Comparison of ENCODE assay signal across 9 cellular contexts in genomic region chr2:68737717-68738116, GRCh38. TPM values are rescaled to one million over a fixed set of nuclear protein-coding genes. Genes with fewer than 3 reads are reported as not detected.
A peak's percentile ranks its signal among the peaks of the same experiment; 100 is the strongest.
DNase-seq lines count a peak whose midpoint lies in the region; TF ChIP-seq lines count a peak whose summit lies in the region.
"Had no signal": no experiment of that assay in that cellular context is flagged by ENCODE, and none has a peak within 500 bp of the region (broad histone marks: within the 10 kb centered on the region; RNA-seq: fewer than 3 reads in every experiment).

No MANE protein-coding gene starts in this region.

- H3K27me3 Mint-ChIP-seq in endothelial cell (ENCODE audit: unreplicated experiment): no peaks in the 10 kb centered on the region

- H4K20me1 ChIP-seq in Karpas-422 (ENCODE audit: insufficient read depth, low read depth, low read length): no peaks in the 10 kb centered on the region; the same call in 1 of the 2 replicates

- H3K36me3 ChIP-seq in Karpas-422 (ENCODE audit: insufficient read depth, low read length) (peaks cover 25% of the 10 kb centered on the region), thymus (ENCODE audit: control insufficient read depth, insufficient read depth) (no peaks in the 10 kb centered on the region)
- no peaks in the 10 kb centered on the region for H3K36me3 ChIP-seq in effector memory CD4-positive, alpha-beta T cell (ENCODE audit: control insufficient read depth, insufficient read depth, low read length)
- H3K36me3 ChIP-seq: BE2C had no signal

- H3K4me3 ChIP-seq in Karpas-422 (ENCODE audit: low read length) (peak overlapping the region; percentile 83), thymus (ENCODE audit: low read length) (peak overlapping the region; percentile 45), dorsolateral prefrontal cortex (peak overlapping the region in 23 of 59 donors; percentile 0 to 57 (median 43))
- peak overlapping the region; percentile 75 for H3K4me3 ChIP-seq in effector memory CD4-positive, alpha-beta T cell (ENCODE audit: insufficient read depth, low read depth, low read length, poor library complexity, severe bottlenecking)

- peak overlapping the region; percentile 96 for H3K4me2 ChIP-seq in Karpas-422 (ENCODE audit: low read depth, low read length, poor library complexity, severe bottlenecking)

- peaks cover under 1% of the 10 kb centered on the region for H3K4me1 Mint-ChIP-seq in endothelial cell (ENCODE audit: unreplicated experiment)

- peaks cover 76% of the 10 kb centered on the region for H3K79me2 ChIP-seq in Karpas-422 (ENCODE audit: low read length)

- peak overlapping the region; percentile 96 for H3K27ac ChIP-seq in Karpas-422 (ENCODE audit: low read length)
- H3K27ac ChIP-seq in effector memory CD4-positive, alpha-beta T cell (ENCODE audit: insufficient read depth, low read length, poor library complexity, severe bottlenecking): peak overlapping the region; percentile 88
- H3K27ac ChIP-seq in thymus (ENCODE audit: low read depth): peak overlapping the region; percentile 57
- peak overlapping the region in 28 of 59 donors; percentile 6 to 83 (median 52) for H3K27ac ChIP-seq in dorsolateral prefrontal cortex

- H3K4me3 Mint-ChIP-seq in endothelial cell (ENCODE audit: unreplicated experiment): no peak overlapping the region

- 8% methylated on average over 1 of the region's 1 CpG for WGBS in thymus

- no peaks in the 10 kb centered on the region for H3K9me3 ChIP-seq in Karpas-422 (ENCODE audit: low read length)
- no peaks in the 10 kb centered on the region for H3K9me3 ChIP-seq in effector memory CD4-positive, alpha-beta T cell (ENCODE audit: control insufficient read depth, low read length)
- H3K9me3 ChIP-seq in thymus (ENCODE audit: control insufficient read depth): no peaks in the 10 kb centered on the region
- H3K9me3 ChIP-seq: BE2C had no signal

- TF ChIP-seq CTCF in dorsolateral prefrontal cortex (IDR thresholded peaks at IDR 0.05 in 54 of 56, conservative IDR thresholded peaks at IDR 0.05 in 2 of 56; ENCODE audit: low read depth in 1 of 56, partially characterized antibody in 56 of 56): no peak
- TF ChIP-seq CTCF in endothelial cell (IDR thresholded peaks at IDR 0.05; ENCODE audit: unreplicated experiment): no peak

- no peak overlapping the region for H3K27ac Mint-ChIP-seq in endothelial cell (ENCODE audit: unreplicated experiment)

- no peak overlapping the region for H2AFZ ChIP-seq in Karpas-422 (ENCODE audit: low read length)

- H3K9me3 Mint-ChIP-seq in endothelial cell (ENCODE audit: unreplicated experiment): no peaks in the 10 kb centered on the region

- H3K4me1 ChIP-seq in Karpas-422 (ENCODE audit: low read length): peaks cover 88% of the 10 kb centered on the region
- H3K4me1 ChIP-seq in effector memory CD4-positive, alpha-beta T cell (ENCODE audit: control insufficient read depth, insufficient read depth, low read length, poor library complexity, severe bottlenecking): peaks cover 56% of the 10 kb centered on the region
- H3K4me1 ChIP-seq in thymus (ENCODE audit: control insufficient read depth, insufficient read depth, low read length): peaks cover 65% of the 10 kb centered on the region
- H3K4me1 ChIP-seq: BE2C had no signal

- intact Hi-C loops in dorsolateral prefrontal cortex (cut with DNase I): no loop called here

- H3K9me2 ChIP-seq in Karpas-422 (replicated peaks; ENCODE audit: insufficient read depth, low read length): no peaks in the 10 kb centered on the region

- peak overlapping the region; percentile 84 for H3K9ac ChIP-seq in Karpas-422 (ENCODE audit: low read length)

- peak; percentile 44 for DNase-seq in activated naive CD4-positive, alpha-beta T cell treated with Interleukin-2 at 50 U/mL for 16 hours
- DNase-seq in activated naive CD4-positive, alpha-beta T cell (lab: John Stamatoyannopoulos, UW): no peak
- peak; percentile 75 for DNase-seq in Karpas-422
- peak in 1 of 3 donors; percentile 39 for DNase-seq in effector memory CD4-positive, alpha-beta T cell
- DNase-seq in epidermal melanocyte (ENCODE audit: insufficient read length, low spot score): no peak
- DNase-seq in dorsolateral prefrontal cortex: no peak
- DNase-seq in endothelial cell (ENCODE audit: low spot score): no peak
- DNase-seq: BE2C had no signal

- no peaks in the 10 kb centered on the region for H3K27me3 ChIP-seq in Karpas-422 (ENCODE audit: low read length)
- no peaks in the 10 kb centered on the region for H3K27me3 ChIP-seq in effector memory CD4-positive, alpha-beta T cell (replicated peaks; ENCODE audit: control insufficient read depth, insufficient read depth, low read length, poor library complexity, severe bottlenecking)
- H3K27me3 ChIP-seq in thymus (ENCODE audit: control insufficient read depth, insufficient read depth): no peaks in the 10 kb centered on the region
- no peaks in the 10 kb centered on the region for H3K27me3 ChIP-seq in dorsolateral prefrontal cortex
- H3K27me3 ChIP-seq: BE2C had no signal

- no peaks in the 10 kb centered on the region for H3K36me3 Mint-ChIP-seq in endothelial cell (ENCODE audit: low read depth, unreplicated experiment)

RNA-seq across cellular contexts. Expression of gene ARHGAP25, which starts 3.1 kb away (rescaled TPM):
- total RNA-seq in Karpas-422 (2014; rRNA removed; shearing (Covaris generic); ENCODE audit: low replicate concordance): 172 and 213 TPM in 2 replicates
- polyA plus RNA-seq in thymus: 31.7 TPM
- total RNA-seq in dorsolateral prefrontal cortex (10 to 100 TPM in 20 of 120 experiments, 1 to 10 TPM in 100; 1.8 to 15.0 (median 7.5) TPM), endothelial cell (ENCODE audit: unreplicated experiment) (4.6 TPM)

Comparison
In these comparisons a context has a peak if more than half of its experiments do, and no peak if none do; other contexts are left out.
1. DNase-seq: peak in activated naive CD4-positive, alpha-beta T cell treated with Interleukin-2 at 50 U/mL for 16 hours (single experiment) and Karpas-422 (single experiment); none in activated naive CD4-positive, alpha-beta T cell (0 of 4), epidermal melanocyte (single experiment), dorsolateral prefrontal cortex (0 of 10) and endothelial cell (single experiment).
2. RNA of gene ARHGAP25, which starts 3.1 kb away (total RNA-seq): 172 to 213 TPM in Karpas-422; 1.8 to 15.0 TPM in dorsolateral prefrontal cortex and 4.6 TPM in endothelial cell (single experiment); every median in the first group is over 10 times any median in the second.